ENCODE assay signal across 16 cellular contexts in genomic region chr4:39998659-39999345, GRCh38.
"Had no signal": no experiment of that assay in that cellular context is flagged by ENCODE, and none has a peak within 500 bp of the region (broad histone marks: within the 10 kb centered on the region; RNA-seq: fewer than 3 reads in every experiment).

No MANE protein-coding gene starts in this region.

- H3K4me3 ChIP-seq: gastrocnemius medialis, heart right ventricle, testis, vagina had no signal

- DNase-seq: activated CD4-positive, alpha-beta T cell treated with anti-CD3 and anti-CD28 coated beads for 1 hour; activated CD4-positive, alpha-beta T cell treated with anti-CD3 and anti-CD28 coated beads, Interleukin-2, amount 50 U/mL, for 48 hours; activated CD8-positive, alpha-beta memory T cell treated with anti-CD3 and anti-CD28 coated beads, Interleukin-2, amount 10 ng/mL, durations not matched to agents 7 days and 5 days; activated effector memory CD4-positive, alpha-beta T cell treated with Interleukin-2 at 50 U/mL for 16 hours; activated T-cell treated with anti-CD3 and anti-CD28 coated beads, Interleukin-2, amount 50 U/mL, for 24 hours; anterior cingulate cortex; gastrocnemius medialis; heart right ventricle; naive thymus-derived CD4-positive, alpha-beta T cell; stimulated activated CD4-positive, alpha-beta T cell treated with anti-CD3 and anti-CD28 coated beads, Interleukin-4, amount 100 ng/mL, for 1 hour; stimulated activated naive CD8-positive, alpha-beta T cell treated with anti-CD3 and anti-CD28 coated beads, Interleukin-15, amount 100 ng/mL, for 72 hours; testis had no signal

- H3K27ac ChIP-seq: gastrocnemius medialis, heart right ventricle, testis, vagina had no signal

- H3K27ac Mint-ChIP-seq: activated CD8-positive, alpha-beta memory T cell treated with anti-CD3 and anti-CD28 coated beads, Interleukin-2, amount 10 ng/mL, durations not matched to agents 7 days and 5 days; activated T-cell treated with anti-CD3 and anti-CD28 coated beads, Interleukin-2, amount 50 U/mL, for 24 hours; naive thymus-derived CD4-positive, alpha-beta T cell; stimulated activated naive CD8-positive, alpha-beta T cell treated with anti-CD3 and anti-CD28 coated beads, Interleukin-15, amount 100 ng/mL, for 72 hours had no signal

- H3K27me3 ChIP-seq: gastrocnemius medialis, heart right ventricle, testis, vagina had no signal

- H3K9me3 ChIP-seq: gastrocnemius medialis, heart right ventricle, testis, vagina had no signal

- H3K4me1 Mint-ChIP-seq: activated CD8-positive, alpha-beta memory T cell treated with anti-CD3 and anti-CD28 coated beads, Interleukin-2, amount 10 ng/mL, durations not matched to agents 7 days and 5 days; naive thymus-derived CD4-positive, alpha-beta T cell; stimulated activated naive CD8-positive, alpha-beta T cell treated with anti-CD3 and anti-CD28 coated beads, Interleukin-15, amount 100 ng/mL, for 72 hours had no signal

- H3K27me3 Mint-ChIP-seq: activated CD8-positive, alpha-beta memory T cell treated with anti-CD3 and anti-CD28 coated beads, Interleukin-2, amount 10 ng/mL, durations not matched to agents 7 days and 5 days; activated T-cell treated with anti-CD3 and anti-CD28 coated beads, Interleukin-2, amount 50 U/mL, for 24 hours had no signal

- H3K4me3 Mint-ChIP-seq: activated CD8-positive, alpha-beta memory T cell treated with anti-CD3 and anti-CD28 coated beads, Interleukin-2, amount 10 ng/mL, durations not matched to agents 7 days and 5 days; activated T-cell treated with anti-CD3 and anti-CD28 coated beads, Interleukin-2, amount 50 U/mL, for 24 hours; naive thymus-derived CD4-positive, alpha-beta T cell; stimulated activated naive CD8-positive, alpha-beta T cell treated with anti-CD3 and anti-CD28 coated beads, Interleukin-15, amount 100 ng/mL, for 72 hours had no signal

- H3K36me3 Mint-ChIP-seq: activated CD8-positive, alpha-beta memory T cell treated with anti-CD3 and anti-CD28 coated beads, Interleukin-2, amount 10 ng/mL, durations not matched to agents 7 days and 5 days; activated naive CD4-positive, alpha-beta T cell treated with anti-CD3 and anti-CD28 coated beads, Interleukin-2, amount 50 U/mL, for 72 hours; naive thymus-derived CD4-positive, alpha-beta T cell had no signal

- H3K4me1 ChIP-seq: gastrocnemius medialis, heart right ventricle, testis, vagina had no signal

- ATAC-seq: activated CD8-positive, alpha-beta memory T cell treated with anti-CD3 and anti-CD28 coated beads, Interleukin-2, amount 10 ng/mL, durations not matched to agents 7 days and 5 days; activated naive CD4-positive, alpha-beta T cell treated with anti-CD3 and anti-CD28 coated beads, Interleukin-2, amount 50 U/mL, for 72 hours; gastrocnemius medialis; heart right ventricle; naive thymus-derived CD4-positive, alpha-beta T cell; stimulated activated naive CD8-positive, alpha-beta T cell treated with anti-CD3 and anti-CD28 coated beads, Interleukin-15, amount 100 ng/mL, for 72 hours had no signal

- H3K9me3 Mint-ChIP-seq: activated naive CD4-positive, alpha-beta T cell treated with anti-CD3 and anti-CD28 coated beads, Interleukin-2, amount 50 U/mL, for 72 hours; activated T-cell treated with anti-CD3 and anti-CD28 coated beads, Interleukin-2, amount 50 U/mL, for 24 hours; stimulated activated naive CD8-positive, alpha-beta T cell treated with anti-CD3 and anti-CD28 coated beads, Interleukin-15, amount 100 ng/mL, for 72 hours had no signal

- FAIRE-seq: bronchial epithelial cell, keratinocyte had no signal

- H3K36me3 ChIP-seq: gastrocnemius medialis, heart right ventricle, vagina had no signal
